1 cellular context compared by ENCODE assay signal in genomic region chr4:105162123-105162796, GRCh38.
TF ChIP-seq lines count a peak whose summit lies in the region.

No MANE protein-coding gene starts in this region.

TF ChIP-seq in WTC11, 78 proteins besides CTCF, POLR2A, EP300 and RAD21 (continued from another document):
- TF ChIP-seq ZBTB43 (CRISPR knock-in tag; IDR thresholded peaks at IDR 0.05) (no peak), ATF3 (CRISPR knock-in tag; conservative IDR thresholded peaks at IDR 0.05) (no peak), SOX15 (CRISPR knock-in tag; IDR thresholded peaks at IDR 0.05) (no peak), JUN (CRISPR knock-in tag; IDR thresholded peaks at IDR 0.05) (no peak), PRRX2 (CRISPR knock-in tag; IDR thresholded peaks at IDR 0.05) (no peak), ATF1 (CRISPR knock-in tag; IDR thresholded peaks at IDR 0.05) (no peak), TEAD1 (CRISPR knock-in tag; IDR thresholded peaks at IDR 0.05) (no peak), ETV6 (CRISPR knock-in tag; IDR thresholded peaks at IDR 0.05) (no peak), E2F5 (CRISPR knock-in tag; IDR thresholded peaks at IDR 0.05) (no peak), NFATC4 (CRISPR knock-in tag; IDR thresholded peaks at IDR 0.05) (no peak), MYBL2 (CRISPR knock-in tag; IDR thresholded peaks at IDR 0.05) (no peak), NR3C1 (CRISPR knock-in tag; conservative IDR thresholded peaks at IDR 0.05; ENCODE audit: low read depth) (no peak), KAT7 (CRISPR knock-in tag; IDR thresholded peaks at IDR 0.05; ENCODE audit: borderline replicate concordance) (no peak)
